Comparison of ENCODE assay signal across 23 cellular contexts in the genomic region with DNA sequence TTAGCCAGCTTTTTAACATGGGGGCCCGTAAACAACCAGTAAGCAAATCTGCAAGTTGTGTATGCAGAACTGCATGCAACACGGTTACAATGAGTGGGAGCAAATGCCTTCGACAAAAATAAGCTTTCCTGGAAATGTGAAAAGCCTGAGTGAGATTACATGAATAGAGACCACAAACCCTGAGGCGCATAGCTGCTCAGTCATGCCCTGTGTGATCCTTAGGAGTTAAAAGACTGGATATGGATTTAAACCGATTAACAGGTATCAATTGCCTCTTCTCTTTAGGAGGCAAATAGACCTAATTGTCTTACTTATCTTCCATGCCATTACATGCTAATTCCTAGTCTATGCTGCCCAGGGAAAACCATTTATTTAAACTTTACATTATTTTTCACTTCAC.
"Had no signal": no experiment of that assay in that cellular context is flagged by ENCODE, and none has a peak within 500 bp of the region (broad histone marks: within the 10 kb centered on the region; RNA-seq: fewer than 3 reads in every experiment).

No MANE protein-coding gene starts in this region.

- H3K4me3 Mint-ChIP-seq: activated CD4-positive, alpha-beta T cell treated with anti-CD3 and anti-CD28 coated beads, Interleukin-2, amount 10 ng/mL, durations not matched to agents 7 days and 5 days; activated CD8-positive, alpha-beta T cell treated with anti-CD3 and anti-CD28 coated beads, Interleukin-2, amount 10 ng/mL, durations not matched to agents 7 days and 5 days; activated naive CD4-positive, alpha-beta T cell treated with anti-CD3 and anti-CD28 coated beads for 36 hours; activated T-cell treated with anti-CD3 and anti-CD28 coated beads, Interleukin-2, amount 50 U/mL, for 4 hours; central memory CD8-positive, alpha-beta T cell; neural crest cell; stimulated activated effector memory CD8-positive, alpha-beta T cell treated with anti-CD3 and anti-CD28 coated beads, Interleukin-12 subunit alpha, Interleukin-12 subunit beta, amount 100 ng/mL, for 72 hours had no signal

- ATAC-seq: activated CD4-positive, CD25-positive, alpha-beta regulatory T cell treated with anti-CD3 and anti-CD28 coated beads, Interleukin-2, amount 50 U/mL, for 24 hours; activated CD8-positive, alpha-beta T cell treated with anti-CD3 and anti-CD28 coated beads, Interleukin-2, amount 10 ng/mL, durations not matched to agents 7 days and 5 days; activated T-cell treated with anti-CD3 and anti-CD28 coated beads, Interleukin-2, amount 50 U/mL, for 4 hours; gastrocnemius medialis; heart left ventricle; pancreas; right lobe of liver; stimulated activated effector memory CD8-positive, alpha-beta T cell treated with anti-CD3 and anti-CD28 coated beads, Interleukin-12 subunit alpha, Interleukin-12 subunit beta, amount 100 ng/mL, for 72 hours had no signal

- H3K4me1 Mint-ChIP-seq: activated CD4-positive, alpha-beta T cell treated with anti-CD3 and anti-CD28 coated beads, Interleukin-2, amount 10 ng/mL, durations not matched to agents 7 days and 5 days; central memory CD8-positive, alpha-beta T cell; stimulated activated effector memory CD8-positive, alpha-beta T cell treated with anti-CD3 and anti-CD28 coated beads, Interleukin-12 subunit alpha, Interleukin-12 subunit beta, amount 100 ng/mL, for 72 hours had no signal

- H3K27ac Mint-ChIP-seq: activated CD4-positive, alpha-beta T cell treated with anti-CD3 and anti-CD28 coated beads, Interleukin-2, amount 10 ng/mL, durations not matched to agents 7 days and 5 days; activated CD8-positive, alpha-beta T cell treated with anti-CD3 and anti-CD28 coated beads, Interleukin-2, amount 10 ng/mL, durations not matched to agents 7 days and 5 days; activated naive CD4-positive, alpha-beta T cell treated with anti-CD3 and anti-CD28 coated beads for 36 hours; stimulated activated effector memory CD8-positive, alpha-beta T cell treated with anti-CD3 and anti-CD28 coated beads, Interleukin-12 subunit alpha, Interleukin-12 subunit beta, amount 100 ng/mL, for 72 hours had no signal

- DNase-seq: activated CD4-positive, alpha-beta T cell treated with anti-CD3 and anti-CD28 coated beads, Interleukin-2, amount 10 ng/mL, durations not matched to agents 7 days and 5 days; activated CD8-positive, alpha-beta T cell treated with anti-CD3 and anti-CD28 coated beads, Interleukin-2, amount 10 ng/mL, durations not matched to agents 7 days and 5 days; activated naive CD4-positive, alpha-beta T cell treated with anti-CD3 and anti-CD28 coated beads for 36 hours; activated T-cell treated with anti-CD3 and anti-CD28 coated beads, Interleukin-2, amount 50 U/mL, for 4 hours; brain microvascular endothelial cell; erythroblast; gastrocnemius medialis; heart left ventricle; kidney glomerular epithelial cell; left ventricle myocardium inferior; mammary epithelial cell; pancreas; right lobe of liver; small intestine; stimulated activated CD4-positive, alpha-beta T cell treated with anti-CD3 and anti-CD28 coated beads, Interleukin-4, amount 100 ng/mL, for 24 hours; stomach; trophoblast cell had no signal

- H3K27ac ChIP-seq: brain microvascular endothelial cell, coronary artery, gastrocnemius medialis, heart left ventricle, left ventricle myocardium inferior, pancreas, right lobe of liver, stomach had no signal

- H3K9me3 ChIP-seq: gastrocnemius medialis, heart left ventricle, left ventricle myocardium inferior, pancreas, right lobe of liver, stomach had no signal

- H3K4me1 ChIP-seq: gastrocnemius medialis, heart left ventricle, left ventricle myocardium inferior, pancreas, right lobe of liver had no signal

- FAIRE-seq: endometrium, pancreas, small intestine had no signal

- H3K36me3 Mint-ChIP-seq: stimulated activated effector memory CD8-positive, alpha-beta T cell treated with anti-CD3 and anti-CD28 coated beads, Interleukin-12 subunit alpha, Interleukin-12 subunit beta, amount 100 ng/mL, for 72 hours had no signal

- H3K4me3 ChIP-seq: coronary artery, gastrocnemius medialis, heart left ventricle, left ventricle myocardium inferior, pancreas, right lobe of liver, stomach had no signal

- H3K9me3 Mint-ChIP-seq: activated CD4-positive, alpha-beta T cell treated with anti-CD3 and anti-CD28 coated beads, Interleukin-2, amount 10 ng/mL, durations not matched to agents 7 days and 5 days; central memory CD8-positive, alpha-beta T cell; neural crest cell had no signal

- H3K36me3 ChIP-seq: brain microvascular endothelial cell, gastrocnemius medialis, heart left ventricle, left ventricle myocardium inferior, pancreas, right lobe of liver, stomach had no signal

- H3K27me3 Mint-ChIP-seq: activated CD4-positive, alpha-beta T cell treated with anti-CD3 and anti-CD28 coated beads, Interleukin-2, amount 10 ng/mL, durations not matched to agents 7 days and 5 days; central memory CD8-positive, alpha-beta T cell had no signal

- H3K27me3 ChIP-seq: brain microvascular endothelial cell, gastrocnemius medialis, heart left ventricle, pancreas, right lobe of liver, stomach had no signal
